Comparison of ENCODE assay signal across 9 cellular contexts in the genomic region with DNA sequence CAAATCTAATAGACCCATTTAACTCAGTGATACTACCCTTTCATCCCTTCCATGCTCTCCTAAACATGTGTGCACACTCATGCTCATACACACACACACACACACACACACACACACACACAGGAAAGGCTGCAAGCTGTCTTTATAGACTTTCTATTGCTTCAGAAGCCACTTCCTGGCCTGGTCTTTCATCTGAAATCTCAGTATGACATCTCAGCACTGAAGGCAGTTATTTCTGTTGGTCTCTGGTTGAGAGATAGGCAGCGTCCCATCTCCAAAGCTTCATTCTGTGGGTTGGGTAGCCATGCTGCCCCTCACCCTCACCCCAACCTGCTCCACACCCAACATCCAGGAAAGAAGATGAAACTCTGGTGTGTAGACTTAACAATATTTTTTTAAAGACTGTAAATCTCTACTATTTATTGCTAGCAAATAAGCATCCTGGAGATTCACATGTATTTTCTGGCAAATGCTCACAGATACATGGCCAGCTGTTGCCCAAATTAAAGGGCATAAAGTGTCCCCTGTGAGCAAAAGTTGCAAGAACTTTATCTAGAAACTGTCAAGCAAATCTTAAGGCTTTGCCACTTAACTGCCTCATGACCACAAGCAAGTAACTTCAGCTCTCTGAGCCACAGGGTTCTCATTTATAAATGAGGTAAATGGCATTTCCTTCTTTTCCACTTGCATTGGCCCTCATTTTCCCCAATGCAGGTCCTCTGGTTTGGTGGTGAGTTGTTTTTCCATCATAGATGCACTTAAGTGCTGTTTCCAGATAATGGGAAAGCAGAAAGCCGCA.
A peak's percentile ranks its signal among the peaks of the same experiment; 100 is the strongest.
DNase-seq lines count a peak whose midpoint lies in the region; ATAC-seq, FAIRE-seq and TF ChIP-seq lines count a peak whose summit lies in the region.
"Had no signal": no experiment of that assay in that cellular context is flagged by ENCODE, and none has a peak within 500 bp of the region (broad histone marks: within the 10 kb centered on the region; RNA-seq: fewer than 3 reads in every experiment).

No MANE protein-coding gene starts in this region.

- DNase-seq in T-helper 9 cell, result peak; percentile 32
- peak; percentile 24 to 45 (median 37) for DNase-seq in effector memory CD8-positive, alpha-beta T cell
- DNase-seq in endothelial cell (ENCODE audit: low spot score), result no peak
- DNase-seq in NCI-H1092 treated with DMSO at 0.1 percent for 48 hours (lab: John Stamatoyannopoulos, UW), result no peak
- DNase-seq in HTR-8/SVneo (ENCODE audit: insufficient read length, low spot score), result no peak
- DNase-seq in DMS79 treated with DMSO at 0.1 percent for 48 hours (lab: John Stamatoyannopoulos, UW), result no peak
- DNase-seq: NCI-H1436 had no signal

- H3K4me1 Mint-ChIP-seq in effector memory CD8-positive, alpha-beta T cell (ENCODE audit: low read depth in 2 of 2), result peaks cover 13 to 16% of the 10 kb centered on the region in 2 donors
- H3K4me1 Mint-ChIP-seq in endothelial cell (ENCODE audit: unreplicated experiment), result peaks cover 3% of the 10 kb centered on the region

- no peaks in the 10 kb centered on the region for H3K79me2 ChIP-seq in DOHH2 (ENCODE audit: control insufficient read depth, low read length)

- H3K36me3 Mint-ChIP-seq in effector memory CD8-positive, alpha-beta T cell (ENCODE audit: insufficient read depth), result no peaks in the 10 kb centered on the region
- no peaks in the 10 kb centered on the region for H3K36me3 Mint-ChIP-seq in endothelial cell (ENCODE audit: low read depth, unreplicated experiment)

- H3K27ac ChIP-seq in DOHH2 (ENCODE audit: low read depth, low read length), result peak overlapping the region; percentile 79

- peak overlapping the region; percentile 49 for H3K4me3 ChIP-seq in DOHH2 (ENCODE audit: low read length)

- no peaks in the 10 kb centered on the region for H3K9me3 Mint-ChIP-seq in effector memory CD8-positive, alpha-beta T cell
- H3K9me3 Mint-ChIP-seq in endothelial cell (ENCODE audit: unreplicated experiment), result no peaks in the 10 kb centered on the region

- H3K4me2 ChIP-seq in DOHH2 (ENCODE audit: low read length), result peak overlapping the region; percentile 64

- no peaks in the 10 kb centered on the region for H3K27me3 ChIP-seq in DOHH2 (ENCODE audit: control insufficient read depth, low read length)

- peak overlapping the region; percentile 44 to 77 for H3K27ac Mint-ChIP-seq in effector memory CD8-positive, alpha-beta T cell
- no peak overlapping the region for H3K27ac Mint-ChIP-seq in endothelial cell (ENCODE audit: unreplicated experiment)

- H3K27me3 Mint-ChIP-seq in effector memory CD8-positive, alpha-beta T cell, result no peaks in the 10 kb centered on the region
- H3K27me3 Mint-ChIP-seq in endothelial cell (ENCODE audit: unreplicated experiment), result no peaks in the 10 kb centered on the region

- no peaks in the 10 kb centered on the region for H3F3A ChIP-seq in DOHH2 (ENCODE audit: control insufficient read depth, insufficient read depth)

- H3K36me3 ChIP-seq in DOHH2 (ENCODE audit: control insufficient read depth, low read length), result no peaks in the 10 kb centered on the region

- no peaks in the 10 kb centered on the region for H4K20me1 ChIP-seq in DOHH2 (ENCODE audit: control insufficient read depth, insufficient read depth, low read depth, low read length)

- peak; percentile 75 for ATAC-seq in HG02870 (IDR thresholded peaks at IDR 0.05; ENCODE audit: unreplicated experiment)
- ATAC-seq in effector memory CD8-positive, alpha-beta T cell (replicated peaks), result peak; percentile 89

- TF ChIP-seq CTCF in DOHH2 (IDR thresholded peaks at IDR 0.05; ENCODE audit: low read depth, low read length, poor library complexity, severe bottlenecking) (no peak), endothelial cell (IDR thresholded peaks at IDR 0.05; ENCODE audit: unreplicated experiment) (no peak)

- H3K4me3 Mint-ChIP-seq in effector memory CD8-positive, alpha-beta T cell, result peak overlapping the region; percentile 10 to 18
- no peak overlapping the region for H3K4me3 Mint-ChIP-seq in endothelial cell (ENCODE audit: unreplicated experiment)

- H3K9me3 ChIP-seq in DOHH2 (ENCODE audit: control insufficient read depth, insufficient read depth, low read length), result no peaks in the 10 kb centered on the region

- no peaks in the 10 kb centered on the region for H3K9me2 ChIP-seq in DOHH2 (replicated peaks; ENCODE audit: control insufficient read depth, low read length)

- no peak for FAIRE-seq in HTR-8/SVneo (lab: Jason Lieb, UNC)

- H3K4me1 ChIP-seq in DOHH2 (ENCODE audit: control insufficient read depth, low read length), result peaks cover 54% of the 10 kb centered on the region

Comparison
In these comparisons a context has a peak if more than half of its experiments do, and no peak if none do; other contexts are left out.
1. DNase-seq: peak in T-helper 9 cell (single experiment) and effector memory CD8-positive, alpha-beta T cell (3 of 3); none in endothelial cell (single experiment), NCI-H1092 treated with DMSO at 0.1 percent for 48 hours (single experiment), HTR-8/SVneo (single experiment) and DMS79 treated with DMSO at 0.1 percent for 48 hours (single experiment).